Comparison of ENCODE assay signal across 8 cellular contexts in genomic region chr16:29962344-29962994, GRCh38. TPM values are rescaled to one million over a fixed set of nuclear protein-coding genes. Genes with fewer than 3 reads are reported as not detected.
DNase-seq lines count a peak whose midpoint lies in the region; ATAC-seq and TF ChIP-seq lines count a peak whose summit lies in the region.

No MANE protein-coding gene starts in this region.

- no peak overlapping the region for H2BK15ac ChIP-seq in mesendoderm (replicated peaks; ENCODE audit: low read depth)

- H3K56ac ChIP-seq in mesendoderm (ENCODE audit: low read length): peak overlapping the region; percentile 90

- no peak for TF ChIP-seq CTCF in GM12875 (IDR thresholded peaks at IDR 0.05; ENCODE audit: borderline replicate concordance, insufficient read depth, low read depth, low read length)
- no peak for TF ChIP-seq CTCF in upper lobe of right lung (IDR thresholded peaks at IDR 0.05)

- ATAC-seq in upper lobe of right lung: peak; percentile 58
- ATAC-seq in HG03135 (IDR thresholded peaks at IDR 0.05; ENCODE audit: unreplicated experiment): no peak

- no peaks in the 10 kb centered on the region for H3K79me1 ChIP-seq in mesendoderm (ENCODE audit: low read length)

- no peak overlapping the region for H2BK5ac ChIP-seq in mesendoderm (ENCODE audit: low read length)

- H4K5ac ChIP-seq in mesendoderm (ENCODE audit: low read length): no peak overlapping the region

- H2BK120ac ChIP-seq in mesendoderm (ENCODE audit: low read depth, low read length): no peak overlapping the region

- peak overlapping the region; percentile 60 for H3K4me3 ChIP-seq in GM12875 (ENCODE audit: low read depth, low read length)
- peak overlapping the region; percentile 52 for H3K4me3 ChIP-seq in mesendoderm (ENCODE audit: low read length)
- peak overlapping the region; percentile 88 for H3K4me3 ChIP-seq in upper lobe of right lung

- peak overlapping the region; percentile 98 for H4K8ac ChIP-seq in mesendoderm (ENCODE audit: low read depth, low read length)

- H3K36me3 ChIP-seq in mesendoderm (ENCODE audit: control insufficient read depth, insufficient read depth, low read length): no peaks in the 10 kb centered on the region
- H3K36me3 ChIP-seq in upper lobe of right lung: no peaks in the 10 kb centered on the region

- H3K27me3 ChIP-seq in mesendoderm (ENCODE audit: insufficient read depth, low read length, poor library complexity): no peaks in the 10 kb centered on the region
- no peaks in the 10 kb centered on the region for H3K27me3 ChIP-seq in upper lobe of right lung

- peak overlapping the region; percentile 94 for H3K4me2 ChIP-seq in mesendoderm (ENCODE audit: low read length)

- H3K4ac ChIP-seq in mesendoderm (ENCODE audit: low read depth, low read length): peak overlapping the region; percentile 58

- H3K9me3 ChIP-seq in upper lobe of right lung: no peaks in the 10 kb centered on the region

- peak overlapping the region; percentile 41 for H3K18ac ChIP-seq in mesendoderm (ENCODE audit: low read length)

- H3K27ac ChIP-seq in mesendoderm (ENCODE audit: low read depth, low read length) (no peak overlapping the region), upper lobe of right lung (peak overlapping the region; percentile 95)

- WGBS in mesendoderm (ENCODE audit: extremely low coverage, insufficient coverage, low lambda C conversion rate): no CpG with 5 or more reads among the region's 18 CpGs

- peak overlapping the region; percentile 86 for H3K9ac ChIP-seq in mesendoderm (ENCODE audit: low read length)

- peak overlapping the region; percentile 45 for H2AK5ac ChIP-seq in mesendoderm (ENCODE audit: low read length)

- no peaks in the 10 kb centered on the region for H3K79me2 ChIP-seq in mesendoderm (ENCODE audit: control insufficient read depth, insufficient read depth, low read length)

- H3K23ac ChIP-seq in mesendoderm (ENCODE audit: low read length): peak overlapping the region; percentile 73

- DNase-seq in NOMO-1 treated with dmso at 0.1 percent for 144 hours (lab: John Stamatoyannopoulos, UW; ENCODE audit: unreplicated experiment) (peak; percentile 2), dermis blood vessel endothelial cell (peak; percentile 62), mesendoderm (no peak), upper lobe of right lung (no peak), NCI-H2227 treated with DMSO at 0.1 percent for 48 hours (lab: John Stamatoyannopoulos, UW) (no peak), NCI-H748 (lab: John Stamatoyannopoulos, UW; ENCODE audit: unreplicated experiment) (no peak)

- H3K4me1 ChIP-seq in mesendoderm (ENCODE audit: control insufficient read depth, low read depth, low read length) (peaks cover 5% of the 10 kb centered on the region), upper lobe of right lung (peaks cover 18% of the 10 kb centered on the region)

- intact Hi-C loops in upper lobe of right lung (cut with DNase I): no loop called here

RNA-seq across cellular contexts. Expression of gene TMEM219, which starts 0.6 kb away (rescaled TPM):
- 61.6 and 125 TPM in 2 replicates for total RNA-seq in dermis blood vessel endothelial cell
- polyA plus RNA-seq in mesendoderm (2013, experiment 1 of 2): 43.5 TPM
- polyA plus RNA-seq in mesendoderm (2013, experiment 2 of 2): 43.6 TPM
- total RNA-seq in upper lobe of right lung: 133 TPM

RNA-seq across cellular contexts. Expression of gene TAOK2, which starts 11.2 kb away (rescaled TPM):
- total RNA-seq in dermis blood vessel endothelial cell: 159 and 160 TPM in 2 replicates
- 10.0 TPM for polyA plus RNA-seq in mesendoderm (2013, experiment 1 of 2)
- 10.1 TPM for polyA plus RNA-seq in mesendoderm (2013, experiment 2 of 2)
- total RNA-seq in upper lobe of right lung: 75.4 TPM

RNA-seq across cellular contexts. Expression of gene HIRIP3, which starts 32.9 kb away (rescaled TPM):
- total RNA-seq in dermis blood vessel endothelial cell (6.3 and 9.3 TPM in 2 replicates), upper lobe of right lung (20.3 TPM)
- polyA plus RNA-seq in mesendoderm (2013, experiment 1 of 2): 13.5 TPM
- polyA plus RNA-seq in mesendoderm (2013, experiment 2 of 2): 14.8 TPM

RNA-seq across cellular contexts. Expression of gene INO80E, which starts 33.6 kb away (rescaled TPM):
- total RNA-seq in dermis blood vessel endothelial cell (21.4 and 22.3 TPM in 2 replicates), upper lobe of right lung (65.3 TPM)
- 73.7 TPM for polyA plus RNA-seq in mesendoderm (2013, experiment 1 of 2)
- 74.0 TPM for polyA plus RNA-seq in mesendoderm (2013, experiment 2 of 2)

RNA-seq across cellular contexts. Expression of gene KCTD13, which starts 36.4 kb away (rescaled TPM):
- total RNA-seq in dermis blood vessel endothelial cell (7.7 and 15.7 TPM in 2 replicates), upper lobe of right lung (23.5 TPM)
- polyA plus RNA-seq in mesendoderm (2013, experiment 1 of 2): 6.0 TPM
- 5.8 TPM for polyA plus RNA-seq in mesendoderm (2013, experiment 2 of 2)

Comparison
In these comparisons a context has a peak if more than half of its experiments do, and no peak if none do; other contexts are left out.
1. DNase-seq: peak in NOMO-1 treated with dmso at 0.1 percent for 144 hours (single experiment) and dermis blood vessel endothelial cell (single experiment); none in mesendoderm (single experiment), upper lobe of right lung (single experiment), NCI-H2227 treated with DMSO at 0.1 percent for 48 hours (single experiment) and NCI-H748 (single experiment).
2. Peak in every context shown above with its lines, with median percentiles within 50 percentile points of each other: H3K4me3 ChIP-seq.